Comparison of ENCODE assay signal across 23 cellular contexts in the genomic region with DNA sequence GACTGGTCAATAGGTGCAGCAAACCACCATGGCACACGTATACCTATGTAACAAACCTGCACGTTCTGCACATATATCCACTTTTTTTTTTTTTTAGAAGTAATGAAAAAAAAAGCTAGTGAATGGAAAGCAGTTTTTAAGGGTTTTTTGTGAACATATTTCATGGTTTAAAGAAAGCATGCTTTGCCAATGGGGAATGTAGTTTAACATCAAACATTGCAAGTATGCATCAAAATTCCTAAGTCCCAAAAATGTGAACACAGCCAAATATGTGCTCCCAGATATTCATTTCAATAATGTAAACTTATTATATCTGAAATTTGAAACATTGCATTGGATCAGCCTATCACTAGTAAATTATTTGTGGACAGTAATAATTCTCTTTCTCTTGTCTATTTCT.
DNase-seq lines count a peak whose midpoint lies in the region; ATAC-seq and TF ChIP-seq lines count a peak whose summit lies in the region.
"Had no signal": no experiment of that assay in that cellular context is flagged by ENCODE, and none has a peak within 500 bp of the region (broad histone marks: within the 10 kb centered on the region; RNA-seq: fewer than 3 reads in every experiment).

No MANE protein-coding gene starts in this region.

- no peak overlapping the region for H3K27ac Mint-ChIP-seq in activated naive CD4-positive, alpha-beta T cell treated with anti-CD3 and anti-CD28 coated beads, Interleukin-2, amount 50 U/mL, for 72 hours
- H3K27ac Mint-ChIP-seq: CD14-positive monocyte; CD4-positive, alpha-beta memory T cell; CD4-positive, CD25-positive, alpha-beta regulatory T cell; CD8-positive, alpha-beta memory T cell had no signal

- H3K36me3 Mint-ChIP-seq in activated naive CD4-positive, alpha-beta T cell treated with anti-CD3 and anti-CD28 coated beads, Interleukin-2, amount 50 U/mL, for 72 hours: peaks cover 0 to 4% of the 10 kb centered on the region in 2 donors
- H3K36me3 Mint-ChIP-seq: CD14-positive monocyte; CD4-positive, alpha-beta memory T cell; CD4-positive, CD25-positive, alpha-beta regulatory T cell; CD8-positive, alpha-beta memory T cell had no signal

- H3K4me1 ChIP-seq in adipocyte (ENCODE audit: control insufficient read depth, insufficient read depth, low read length): no peaks in the 10 kb centered on the region
- H3K4me1 ChIP-seq: BE2C had no signal

- no peak for ATAC-seq in HG03039 (IDR thresholded peaks at IDR 0.05; ENCODE audit: unreplicated experiment)
- no peak for ATAC-seq in activated naive CD4-positive, alpha-beta T cell treated with anti-CD3 and anti-CD28 coated beads, Interleukin-2, amount 50 U/mL, for 72 hours
- ATAC-seq: GM12878 had no signal

- no peak for TF ChIP-seq CTCF in dorsolateral prefrontal cortex (IDR thresholded peaks at IDR 0.05 in 54 of 56, conservative IDR thresholded peaks at IDR 0.05 in 2 of 56; ENCODE audit: low read depth in 1 of 56, partially characterized antibody in 56 of 56)

- H3K36me3 ChIP-seq in adipocyte (ENCODE audit: control insufficient read depth, insufficient read depth, low read length, severe bottlenecking): no peaks in the 10 kb centered on the region
- H3K36me3 ChIP-seq: BE2C, BLaER1 had no signal

- intact Hi-C loops in dorsolateral prefrontal cortex (cut with DNase I): no loop called here

- peaks cover 15 to 35% of the 10 kb centered on the region in 2 donors for H3K9me3 Mint-ChIP-seq in activated naive CD4-positive, alpha-beta T cell treated with anti-CD3 and anti-CD28 coated beads, Interleukin-2, amount 50 U/mL, for 72 hours

- peak; percentile 63 for DNase-seq in adipocyte (ENCODE audit: low read depth)
- peak; percentile 6 for DNase-seq in fibroblast of peridontal ligament (ENCODE audit: extremely low read depth)
- DNase-seq in activated naive CD4-positive, alpha-beta T cell treated with anti-CD3 and anti-CD28 coated beads, Interleukin-2, amount 50 U/mL, for 72 hours (ENCODE audit: low spot score in 2 of 2): no peak
- DNase-seq in dorsolateral prefrontal cortex: no peak
- DNase-seq: 8988T; ACHN; BE2C; C1 segment of cervical spinal cord; CD4-positive, alpha-beta memory T cell; CD4-positive, CD25-positive, alpha-beta regulatory T cell; CD8-positive, alpha-beta memory T cell; COR-L47; DMS 273 treated with DMSO at 0.1 percent for 48 hours; DMS153; DMS53; DMS79; DND-41; EL; GDM1 had no signal

- no peaks in the 10 kb centered on the region for H3K9me3 ChIP-seq in adipocyte (ENCODE audit: control insufficient read depth, low read length)
- H3K9me3 ChIP-seq: BLaER1 had no signal

- H3K27me3 ChIP-seq in adipocyte (replicated peaks; ENCODE audit: control insufficient read depth, insufficient read depth, low read length) (no peaks in the 10 kb centered on the region), dorsolateral prefrontal cortex (no peaks in the 10 kb centered on the region)
- H3K27me3 ChIP-seq: BE2C, BLaER1 had no signal

- H3K27ac ChIP-seq in dorsolateral prefrontal cortex: no peak overlapping the region
- H3K27ac ChIP-seq: BLaER1 had no signal

- H3K4me3 ChIP-seq in adipocyte (ENCODE audit: low read length) (no peak overlapping the region), dorsolateral prefrontal cortex (no peak overlapping the region)
- H3K4me3 ChIP-seq: BLaER1, GM12878 had no signal

- H3K9ac ChIP-seq in adipocyte (ENCODE audit: low read length): no peak overlapping the region
- H3K9ac ChIP-seq: BLaER1 had no signal

Comparison
In these comparisons a context has a peak if more than half of its experiments do, and no peak if none do; other contexts are left out.
1. DNase-seq: peak in adipocyte (single experiment) and fibroblast of peridontal ligament (single experiment); none in activated naive CD4-positive, alpha-beta T cell treated with anti-CD3 and anti-CD28 coated beads, Interleukin-2, amount 50 U/mL, for 72 hours (0 of 2) and dorsolateral prefrontal cortex (0 of 10).